ENCODE assay signal across 2 cellular contexts in the genomic region with DNA sequence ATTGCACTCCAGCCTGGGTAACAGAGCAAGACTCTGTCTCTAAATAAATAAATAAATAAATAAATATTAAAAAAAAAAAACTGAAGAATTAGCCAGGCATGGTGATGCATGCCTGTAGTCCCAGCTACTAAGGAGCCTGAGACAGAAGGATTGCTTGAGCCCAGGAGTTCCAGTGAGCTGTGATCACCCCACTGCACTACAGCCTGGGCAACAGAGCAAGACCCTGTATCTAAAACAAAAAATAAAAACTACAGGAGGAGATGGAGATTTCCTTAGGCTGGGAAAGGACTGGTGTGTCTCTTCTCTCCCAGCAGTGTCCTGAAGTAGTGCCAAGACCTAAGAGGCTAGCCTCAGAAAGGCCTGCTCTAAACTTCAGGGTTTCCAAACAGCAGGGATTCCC.
TF ChIP-seq lines count a peak whose summit lies in the region.

No MANE protein-coding gene starts in this region.

TF ChIP-seq in A549, 52 proteins besides CTCF, POLR2A, EP300 and RAD21:
- TF ChIP-seq HDAC2 (IDR thresholded peaks at IDR 0.05), result no peak

TF ChIP-seq in IMR-90, 13 proteins besides CTCF, POLR2A, EP300 and RAD21:
- TF ChIP-seq MAZ (IDR thresholded peaks at IDR 0.05; ENCODE audit: borderline replicate concordance, low read depth, low read length) (no peak), RFX5 (IDR thresholded peaks at IDR 0.05; ENCODE audit: low read depth, low read length) (no peak), CEBPB (IDR thresholded peaks at IDR 0.05; ENCODE audit: low read depth, low read length) (no peak), ELK1 (IDR thresholded peaks at IDR 0.05; ENCODE audit: borderline replicate concordance, low read depth, low read length) (no peak), MAFK (IDR thresholded peaks at IDR 0.05; ENCODE audit: low read depth, low read length) (no peak), NFE2L2 (IDR thresholded peaks at IDR 0.05; ENCODE audit: low read depth, low read length) (no peak), SMC3 (IDR thresholded peaks at IDR 0.05; ENCODE audit: low read depth, low read length) (no peak), MXI1 (IDR thresholded peaks at IDR 0.05; ENCODE audit: borderline replicate concordance, low read depth, low read length) (no peak), RCOR1 (IDR thresholded peaks at IDR 0.05; ENCODE audit: insufficient replicate concordance, low read length) (no peak), CHD1 (IDR thresholded peaks at IDR 0.05; ENCODE audit: low read depth, low read length) (no peak), FOS (IDR thresholded peaks at IDR 0.05; ENCODE audit: low read depth, low read length) (no peak), BHLHE40 (IDR thresholded peaks at IDR 0.05; ENCODE audit: low read depth, low read length) (no peak)
- TF ChIP-seq, protein P1, sequence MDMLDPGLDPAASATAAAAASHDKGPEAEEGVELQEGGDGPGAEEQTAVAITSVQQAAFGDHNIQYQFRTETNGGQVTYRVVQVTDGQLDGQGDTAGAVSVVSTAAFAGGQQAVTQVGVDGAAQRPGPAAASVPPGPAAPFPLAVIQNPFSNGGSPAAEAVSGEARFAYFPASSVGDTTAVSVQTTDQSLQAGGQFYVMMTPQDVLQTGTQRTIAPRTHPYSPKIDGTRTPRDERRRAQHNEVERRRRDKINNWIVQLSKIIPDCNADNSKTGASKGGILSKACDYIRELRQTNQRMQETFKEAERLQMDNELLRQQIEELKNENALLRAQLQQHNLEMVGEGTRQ (IDR thresholded peaks at IDR 0.05; ENCODE audit: low read depth, low read length), result no peak
